In genomic region chr2:218013289-218013688, GRCh38 we compare ENCODE assay signal across 26 cellular contexts. TPM values are rescaled to one million over a fixed set of nuclear protein-coding genes. Genes with fewer than 3 reads are reported as not detected.
"Had no signal": no experiment of that assay in that cellular context is flagged by ENCODE, and none has a peak within 500 bp of the region (broad histone marks: within the 10 kb centered on the region; RNA-seq: fewer than 3 reads in every experiment).

No MANE protein-coding gene starts in this region.

- H3K4me3 Mint-ChIP-seq: natural killer cell; stimulated activated effector memory CD8-positive, alpha-beta T cell treated with anti-CD3 and anti-CD28 coated beads, Interleukin-12 subunit alpha, Interleukin-12 subunit beta, amount 100 ng/mL, for 72 hours; type B pancreatic cell had no signal

- H3K9me3 Mint-ChIP-seq: natural killer cell; stimulated activated effector memory CD8-positive, alpha-beta T cell treated with anti-CD3 and anti-CD28 coated beads, Interleukin-12 subunit alpha, Interleukin-12 subunit beta, amount 100 ng/mL, for 72 hours; type B pancreatic cell had no signal

- DNase-seq: dermis blood vessel endothelial cell; effector memory CD4-positive, alpha-beta T cell; erythroblast; esophagus squamous epithelium; foreskin melanocyte; glutamatergic neuron; left ventricle myocardium superior; lower lobe of right lung; natural killer cell; sigmoid colon; stimulated activated CD4-positive, alpha-beta T cell treated with anti-CD3 and anti-CD28 coated beads, Interleukin-2, amount 100 ng/mL, for 24 hours; stimulated activated CD4-positive, alpha-beta T cell treated with anti-CD3 and anti-CD28 coated beads, Interleukin-4, amount 100 ng/mL, for 24 hours; stimulated activated naive CD4-positive, alpha-beta T cell treated with Interleukin-2 at 50 U/mL for 16 hours; stomach; thyroid gland had no signal

- H3K36me3 Mint-ChIP-seq: natural killer cell; stimulated activated effector memory CD8-positive, alpha-beta T cell treated with anti-CD3 and anti-CD28 coated beads, Interleukin-12 subunit alpha, Interleukin-12 subunit beta, amount 100 ng/mL, for 72 hours; type B pancreatic cell had no signal

- H3K9me3 ChIP-seq: esophagus squamous epithelium, lower lobe of right lung, prostate gland, sigmoid colon, stomach, thyroid gland had no signal

- H3K27me3 ChIP-seq: thyroid gland had no signal

- H3K27ac Mint-ChIP-seq: natural killer cell; stimulated activated effector memory CD8-positive, alpha-beta T cell treated with anti-CD3 and anti-CD28 coated beads, Interleukin-12 subunit alpha, Interleukin-12 subunit beta, amount 100 ng/mL, for 72 hours; type B pancreatic cell had no signal

- H3K4me3 ChIP-seq: coronary artery, esophagus squamous epithelium, lower lobe of right lung, prostate gland, sigmoid colon, stomach, thyroid gland had no signal

- H3K36me3 ChIP-seq: esophagus squamous epithelium, lower lobe of right lung, prostate gland, sigmoid colon, stomach, thyroid gland had no signal

- ATAC-seq: left ventricle myocardium superior; lower lobe of right lung; natural killer cell; right cardiac atrium; stimulated activated effector memory CD8-positive, alpha-beta T cell treated with anti-CD3 and anti-CD28 coated beads, Interleukin-12 subunit alpha, Interleukin-12 subunit beta, amount 100 ng/mL, for 72 hours had no signal

- H3K27ac ChIP-seq: coronary artery, esophagus squamous epithelium, lower lobe of right lung, prostate gland, sigmoid colon, stomach, thyroid gland had no signal

RNA-seq across cellular contexts. Expression of gene RUFY4, which starts 55.8 kb away (rescaled TPM):
- total RNA-seq: dermis blood vessel endothelial cell, esophagus squamous epithelium, left ventricle myocardium superior, lower lobe of right lung, osteocyte, right cardiac atrium, skeletal muscle tissue, stomach, temporal lobe, thyroid gland, urinary bladder had no signal
- polyA plus RNA-seq: keratinocyte, neural cell, right cardiac atrium had no signal
